ENCODE assay signal across 13 cellular contexts in the genomic region with DNA sequence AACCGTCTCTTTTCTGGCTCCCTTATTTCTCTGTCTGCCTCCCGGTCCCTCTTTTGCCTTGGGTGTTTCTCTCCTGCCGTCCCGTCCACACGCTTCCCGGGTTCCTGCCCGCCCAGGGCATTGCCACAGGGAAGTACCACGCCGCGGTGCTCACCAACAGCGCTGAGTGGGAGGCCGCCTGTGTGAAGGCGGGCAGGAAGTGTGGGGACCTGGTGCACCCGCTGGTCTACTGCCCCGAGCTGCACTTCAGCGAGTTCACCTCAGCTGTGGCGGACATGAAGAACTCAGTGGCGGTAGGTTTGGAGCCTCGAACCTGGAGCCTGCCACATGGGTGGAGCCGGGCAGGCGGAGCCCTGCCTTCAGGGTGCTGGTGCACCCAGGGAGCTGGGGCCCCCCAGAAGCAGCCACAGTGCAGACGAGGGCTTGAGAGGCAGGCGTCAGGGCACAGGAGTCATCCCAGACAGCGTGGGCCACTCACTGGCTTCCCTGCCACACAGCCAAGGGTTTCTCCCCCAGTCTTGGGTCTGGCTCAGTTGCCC. TPM values are rescaled to one million over a fixed set of nuclear protein-coding genes. Genes with fewer than 3 reads are reported as not detected.
DNase-seq lines count a peak whose midpoint lies in the region; ATAC-seq, FAIRE-seq and TF ChIP-seq lines count a peak whose summit lies in the region.
"Had no signal": no experiment of that assay in that cellular context is flagged by ENCODE, and none has a peak within 500 bp of the region (broad histone marks: within the 10 kb centered on the region; RNA-seq: fewer than 3 reads in every experiment).

No MANE protein-coding gene starts in this region.

- no peaks in the 10 kb centered on the region for H3K36me3 Mint-ChIP-seq in osteocyte (ENCODE audit: unreplicated experiment)

- TF ChIP-seq POLR2A in GM12891 (IDR thresholded peaks at IDR 0.05; ENCODE audit: low read depth, low read length), result no peak

- H3K27ac Mint-ChIP-seq in osteocyte (ENCODE audit: unreplicated experiment), result no peak overlapping the region
- H3K27ac Mint-ChIP-seq: CD4-positive, alpha-beta T cell had no signal

- H3K27me3 Mint-ChIP-seq in osteocyte (ENCODE audit: unreplicated experiment), result no peaks in the 10 kb centered on the region
- H3K27me3 Mint-ChIP-seq: CD4-positive, alpha-beta T cell had no signal

- H3K9me3 Mint-ChIP-seq in osteocyte (ENCODE audit: unreplicated experiment), result no peaks in the 10 kb centered on the region
- H3K9me3 Mint-ChIP-seq: CD4-positive, alpha-beta T cell had no signal

- ATAC-seq in activated CD4-positive, CD25-positive, alpha-beta regulatory T cell treated with anti-CD3 and anti-CD28 coated beads, Interleukin-2, amount 50 U/mL, for 24 hours, result no peak

- FAIRE-seq in GM12891 (lab: Jason Lieb, UNC), result no peak
- FAIRE-seq: G401.6 had no signal

- peak; percentile 28 for DNase-seq in activated CD4-positive, CD25-positive, alpha-beta regulatory T cell treated with anti-CD3 and anti-CD28 coated beads, Interleukin-2, amount 50 U/mL, for 72 hours
- DNase-seq in GM12891 (ENCODE audit: insufficient read length, low spot score) (peak; percentile 7), ecto neural progenitor cell (ENCODE audit: low spot score) (peak; percentile 43), osteocyte (ENCODE audit: extremely low spot score, unreplicated experiment) (peak; percentile 83), NCI-H187 treated with DMSO at 0.1 percent for 48 hours (lab: John Stamatoyannopoulos, UW) (no peak), NCI-H1092 treated with DMSO at 0.1 percent for 48 hours (lab: John Stamatoyannopoulos, UW) (no peak), NCI-H1930 (lab: John Stamatoyannopoulos, UW) (no peak)
- DNase-seq: activated naive CD4-positive, alpha-beta T cell treated with Interleukin-2 at 50 U/mL for 16 hours; glutamatergic neuron; stimulated activated CD4-positive, alpha-beta T cell treated with anti-CD3 and anti-CD28 coated beads, Interleukin-12 subunit alpha, Interleukin-12 subunit beta, amount 100 ng/mL, for 4 hours had no signal

- H3K4me3 Mint-ChIP-seq in osteocyte (ENCODE audit: unreplicated experiment), result no peak overlapping the region
- H3K4me3 Mint-ChIP-seq: CD4-positive, alpha-beta T cell had no signal

- TF ChIP-seq CTCF in osteocyte (IDR thresholded peaks at IDR 0.05), result no peak

- H3K4me1 Mint-ChIP-seq in osteocyte (ENCODE audit: unreplicated experiment), result no peaks in the 10 kb centered on the region

TF ChIP-seq in GM12891, 5 proteins besides CTCF, POLR2A, EP300 and RAD21:
- no peak for TF ChIP-seq TAF1 (IDR thresholded peaks at IDR 0.05; ENCODE audit: low read depth, low read length)
- no peak for TF ChIP-seq SPI1 (IDR thresholded peaks at IDR 0.05; ENCODE audit: low read depth, low read length)
- TF ChIP-seq PAX5 (IDR thresholded peaks at IDR 0.05; ENCODE audit: insufficient read depth, low read length, severe bottlenecking), result no peak
- no peak for TF ChIP-seq POLR2AphosphoS5 (IDR thresholded peaks at IDR 0.05; ENCODE audit: low read depth, low read length)
- TF ChIP-seq POU2F2 (IDR thresholded peaks at IDR 0.05; ENCODE audit: low read depth, low read length), result no peak

RNA-seq across cellular contexts. Expression of a gene that starts 21.3 kb away (rescaled TPM):
- 28.0 TPM for polyA plus RNA-seq in GM12891 (2012; ENCODE audit: low read depth, missing spikeins)
- total RNA-seq in osteocyte, result 13.1 and 13.6 TPM in 2 replicates

Comparison
In these comparisons a context has a peak if more than half of its experiments do, and no peak if none do; other contexts are left out.
1. DNase-seq: peak in activated CD4-positive, CD25-positive, alpha-beta regulatory T cell treated with anti-CD3 and anti-CD28 coated beads, Interleukin-2, amount 50 U/mL, for 72 hours (single experiment), GM12891 (single experiment), ecto neural progenitor cell (single experiment) and osteocyte (single experiment); none in NCI-H187 treated with DMSO at 0.1 percent for 48 hours (single experiment), NCI-H1092 treated with DMSO at 0.1 percent for 48 hours (single experiment) and NCI-H1930 (0 of 2).